Comparison of ENCODE assay signal across 17 cellular contexts in the genomic region with DNA sequence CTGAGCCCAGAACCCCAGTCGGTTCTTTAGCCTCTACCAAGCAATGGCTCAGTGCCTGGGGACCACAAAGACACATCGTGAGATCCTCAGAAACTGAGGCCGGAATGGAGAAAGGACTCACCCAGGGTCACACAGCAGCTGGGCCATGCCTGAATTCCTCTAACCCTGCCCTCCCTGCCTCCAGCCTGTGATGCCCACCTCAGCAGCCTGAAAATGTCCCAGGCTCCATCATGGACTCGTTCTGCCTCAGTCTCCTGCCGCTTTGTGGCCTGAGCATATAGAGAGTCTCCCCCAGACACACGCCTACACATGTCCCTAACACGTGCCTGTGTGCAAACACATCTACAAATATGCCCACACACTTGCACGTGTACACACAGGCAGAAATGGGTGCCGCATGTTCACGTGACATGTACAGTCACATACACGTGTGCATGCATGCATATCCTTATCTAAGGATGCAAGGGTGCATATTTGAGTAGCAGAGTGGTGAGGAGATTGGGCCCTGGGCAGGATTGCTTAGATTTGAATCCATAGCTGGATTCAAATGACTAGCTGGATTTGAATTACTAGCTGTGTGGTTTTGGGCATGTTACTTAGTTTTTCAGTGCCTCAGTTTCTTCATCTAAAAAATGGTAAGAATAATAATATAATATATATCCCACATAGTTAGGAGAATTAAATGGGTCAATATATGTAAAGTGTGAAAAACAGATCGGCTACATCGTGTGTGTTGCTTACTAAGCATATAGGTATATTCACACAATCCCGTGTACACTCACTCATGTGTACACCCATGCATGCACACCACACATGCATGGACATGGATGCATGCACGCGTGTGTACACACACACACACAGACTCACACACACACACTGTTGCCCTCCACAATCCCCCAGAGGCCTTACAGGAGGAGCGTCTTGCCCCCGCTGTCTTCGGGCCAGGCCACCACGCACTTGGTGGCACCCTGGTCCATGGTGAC. TPM values are rescaled to one million over a fixed set of nuclear protein-coding genes. Genes with fewer than 3 reads are reported as not detected.
DNase-seq lines count a peak whose midpoint lies in the region; ATAC-seq and TF ChIP-seq lines count a peak whose summit lies in the region.
"Had no signal": no experiment of that assay in that cellular context is flagged by ENCODE, and none has a peak within 500 bp of the region (broad histone marks: within the 10 kb centered on the region; RNA-seq: fewer than 3 reads in every experiment).

No MANE protein-coding gene starts in this region.

- peak overlapping the region; percentile 3 for H3K4me3 Mint-ChIP-seq in neural progenitor cell
- no peak overlapping the region for H3K4me3 Mint-ChIP-seq in stimulated activated effector memory CD8-positive, alpha-beta T cell treated with anti-CD3 and anti-CD28 coated beads, Interleukin-12 subunit alpha, Interleukin-12 subunit beta, amount 100 ng/mL, for 72 hours
- H3K4me3 Mint-ChIP-seq in endothelial cell (ENCODE audit: unreplicated experiment), result no peak overlapping the region
- H3K4me3 Mint-ChIP-seq: CD4-positive, CD25-positive, alpha-beta regulatory T cell; HFFc6 had no signal

- H3K9ac ChIP-seq in neural progenitor cell, result no peak overlapping the region
- H3K9ac ChIP-seq: KMS-11 had no signal

- H3K4me3 ChIP-seq in HEK293 (ENCODE audit: low read depth, low read length) (no peak overlapping the region), esophagus (ENCODE audit: low read depth in 1 of 2, low read length in 2 of 2) (peak overlapping the region; percentile 19 to 41), neural progenitor cell (no peak overlapping the region)
- H3K4me3 ChIP-seq: A549 had no signal

- H2AFZ ChIP-seq in neural progenitor cell (replicated peaks), result no peak overlapping the region

- no peaks in the 10 kb centered on the region for H3K36me3 Mint-ChIP-seq in neural progenitor cell
- no peaks in the 10 kb centered on the region for H3K36me3 Mint-ChIP-seq in stimulated activated effector memory CD8-positive, alpha-beta T cell treated with anti-CD3 and anti-CD28 coated beads, Interleukin-12 subunit alpha, Interleukin-12 subunit beta, amount 100 ng/mL, for 72 hours
- H3K36me3 Mint-ChIP-seq in endothelial cell (ENCODE audit: low read depth, unreplicated experiment), result no peaks in the 10 kb centered on the region
- H3K36me3 Mint-ChIP-seq: CD4-positive, CD25-positive, alpha-beta regulatory T cell had no signal

- TF ChIP-seq CTCF in HEK293 (tag by site-specific recombination; IDR thresholded peaks at IDR 0.05) (no peak), neural progenitor cell (IDR thresholded peaks at IDR 0.05) (no peak), endothelial cell (IDR thresholded peaks at IDR 0.05; ENCODE audit: unreplicated experiment) (no peak)

- no peaks in the 10 kb centered on the region for H3K27me3 ChIP-seq in esophagus (ENCODE audit: control insufficient read depth in 1 of 2, insufficient read depth in 2 of 2, low read length in 2 of 2)
- peaks cover 3% of the 10 kb centered on the region for H3K27me3 ChIP-seq in neural progenitor cell
- H3K27me3 ChIP-seq: BE2C had no signal

- ATAC-seq in stimulated activated effector memory CD8-positive, alpha-beta T cell treated with anti-CD3 and anti-CD28 coated beads, Interleukin-12 subunit alpha, Interleukin-12 subunit beta, amount 100 ng/mL, for 72 hours, result peak; percentile 5
- no peak for ATAC-seq in GM18868 (IDR thresholded peaks at IDR 0.05; ENCODE audit: unreplicated experiment)

- no peaks in the 10 kb centered on the region for H3K9me3 ChIP-seq in HEK293 (ENCODE audit: control insufficient read depth, insufficient read depth, low read depth, low read length)
- no peaks in the 10 kb centered on the region for H3K9me3 ChIP-seq in esophagus (ENCODE audit: control insufficient read depth in 2 of 2, insufficient read depth in 1 of 2, low read depth in 1 of 2, low read length in 1 of 2)
- H3K9me3 ChIP-seq in neural progenitor cell (ENCODE audit: low read depth), result no peaks in the 10 kb centered on the region
- H3K9me3 ChIP-seq: A549, BE2C had no signal

- POLR2A ChIA-PET in HEK293 (lab: Yijun Ruan, JAX), result interaction anchor here (1.1 kb wide), 1 partner anchor 24 kb away, joined by 3 read pairs; no protein-coding TSS in a partner anchor

- H3F3A ChIP-seq in neural progenitor cell (ENCODE audit: low read depth), result no peaks in the 10 kb centered on the region

- H3K9me3 Mint-ChIP-seq in neural progenitor cell (no peaks in the 10 kb centered on the region), endothelial cell (ENCODE audit: unreplicated experiment) (no peaks in the 10 kb centered on the region)
- no peaks in the 10 kb centered on the region for H3K9me3 Mint-ChIP-seq in stimulated activated effector memory CD8-positive, alpha-beta T cell treated with anti-CD3 and anti-CD28 coated beads, Interleukin-12 subunit alpha, Interleukin-12 subunit beta, amount 100 ng/mL, for 72 hours
- H3K9me3 Mint-ChIP-seq: CD4-positive, CD25-positive, alpha-beta regulatory T cell; HFFc6 had no signal

- H3K4me1 ChIP-seq in HEK293 (ENCODE audit: control insufficient read depth, insufficient read depth, low read length) (no peaks in the 10 kb centered on the region), esophagus (ENCODE audit: control insufficient read depth in 2 of 2, insufficient read depth in 2 of 2, low read length in 1 of 2) (peaks cover under 1 to 5% of the 10 kb centered on the region in 2 donors), neural progenitor cell (no peaks in the 10 kb centered on the region)
- H3K4me1 ChIP-seq: BE2C had no signal

- H3K27ac ChIP-seq in HEK293 (ENCODE audit: extremely low read depth, low read depth, low read length) (no peak overlapping the region), esophagus (ENCODE audit: low read depth in 2 of 2, low read length in 1 of 2) (peak overlapping the region; percentile 55 to 84), neural progenitor cell (no peak overlapping the region)
- H3K27ac ChIP-seq: KMS-11 had no signal

- H3K79me2 ChIP-seq in neural progenitor cell (ENCODE audit: low read depth), result no peaks in the 10 kb centered on the region

- H3K4me2 ChIP-seq in neural progenitor cell, result no peak overlapping the region
- H3K4me2 ChIP-seq: A549, KMS-11 had no signal

- H3K27ac Mint-ChIP-seq in neural progenitor cell, result no peak overlapping the region
- H3K27ac Mint-ChIP-seq in stimulated activated effector memory CD8-positive, alpha-beta T cell treated with anti-CD3 and anti-CD28 coated beads, Interleukin-12 subunit alpha, Interleukin-12 subunit beta, amount 100 ng/mL, for 72 hours, result no peak overlapping the region
- no peak overlapping the region for H3K27ac Mint-ChIP-seq in endothelial cell (ENCODE audit: unreplicated experiment)
- H3K27ac Mint-ChIP-seq: CD4-positive, CD25-positive, alpha-beta regulatory T cell; HFFc6 had no signal

- H3K27me3 Mint-ChIP-seq in neural progenitor cell (ENCODE audit: insufficient read depth, low read depth), result peaks cover 11% of the 10 kb centered on the region
- peaks cover 7% of the 10 kb centered on the region for H3K27me3 Mint-ChIP-seq in endothelial cell (ENCODE audit: unreplicated experiment)
- H3K27me3 Mint-ChIP-seq: CD4-positive, CD25-positive, alpha-beta regulatory T cell had no signal

- WGBS in esophagus, 2 donors, result 75 to 86% methylated on average over 20 of the region's 20 CpGs

- H3K36me3 ChIP-seq in HEK293 (ENCODE audit: control insufficient read depth in 2 of 2, insufficient read depth in 1 of 2, low read length in 2 of 2) (no peaks in the 10 kb centered on the region), esophagus (ENCODE audit: control insufficient read depth in 2 of 2, insufficient read depth in 2 of 2, low read length in 1 of 2) (no peaks in the 10 kb centered on the region), neural progenitor cell (no peaks in the 10 kb centered on the region)
- H3K36me3 ChIP-seq: BE2C had no signal

- H3K4me1 Mint-ChIP-seq in neural progenitor cell, result peaks cover 9% of the 10 kb centered on the region
- no peaks in the 10 kb centered on the region for H3K4me1 Mint-ChIP-seq in stimulated activated effector memory CD8-positive, alpha-beta T cell treated with anti-CD3 and anti-CD28 coated beads, Interleukin-12 subunit alpha, Interleukin-12 subunit beta, amount 100 ng/mL, for 72 hours
- H3K4me1 Mint-ChIP-seq in endothelial cell (ENCODE audit: unreplicated experiment), result peaks cover 3% of the 10 kb centered on the region

- CTCF ChIA-PET in HEK293 (lab: Yijun Ruan, JAX), result interaction anchor here (0.6 to 2.0 kb wide), 5 partner anchors 17 to 184 kb away, joined by 3 to 4 read pairs (median 3); no protein-coding TSS in a partner anchor

- DNase-seq in neural progenitor cell (ENCODE audit: low spot score) (no peak), putamen (ENCODE audit: low spot score) (no peak), amygdala (lab: John Stamatoyannopoulos, UW) (no peak), endothelial cell (ENCODE audit: low spot score) (no peak)
- no peak for DNase-seq in stimulated activated effector memory CD8-positive, alpha-beta T cell treated with anti-CD3 and anti-CD28 coated beads, Interleukin-12 subunit alpha, Interleukin-12 subunit beta, amount 100 ng/mL, for 72 hours (ENCODE audit: low spot score in 2 of 2)
- DNase-seq: BE2C; CD4-positive, CD25-positive, alpha-beta regulatory T cell; DMS79; HFFc6; NCI-H526 treated with DMSO at 0.1 percent for 48 hours; Right ventricle myocardium superior had no signal

- no peaks in the 10 kb centered on the region for H4K20me1 ChIP-seq in neural progenitor cell (ENCODE audit: low read depth)

TF ChIP-seq in HEK293, 187 proteins besides CTCF, POLR2A, EP300 and RAD21:
- TF ChIP-seq ZNF335 (tag by site-specific recombination; conservative IDR thresholded peaks at IDR 0.05) (no peak), ZBTB26 (tag by site-specific recombination; optimal IDR thresholded peaks at IDR 0.05) (peak; percentile 4)

RNA-seq across cellular contexts. Expression of gene TACR2, which starts 2.4 kb away (rescaled TPM):
- polyA plus RNA-seq in esophagus, result 1 to 10 TPM; 5.8 to 9.6 TPM
- total RNA-seq in neural progenitor cell (ENCODE audit: low replicate concordance) (not detected in 2 replicates), endothelial cell (ENCODE audit: unreplicated experiment) (not detected)
- total RNA-seq: CD4-positive, CD25-positive, alpha-beta regulatory T cell; H7; HFFc6 had no signal

RNA-seq across cellular contexts. Expression of gene TSPAN15, which starts 36.9 kb away (rescaled TPM):
- 10 to 100 TPM in 1 of 2 donors, 1 to 10 TPM in 1; 8.0 to 23.8 TPM for polyA plus RNA-seq in esophagus
- total RNA-seq in neural progenitor cell (ENCODE audit: low replicate concordance), result 6.8 and 8.7 TPM in 2 replicates
- 195 TPM for total RNA-seq in endothelial cell (ENCODE audit: unreplicated experiment)

Comparison
In these comparisons a context has a peak if more than half of its experiments do, and no peak if none do; other contexts are left out.
1. H3K27ac ChIP-seq: peak in esophagus (2 of 2); none in HEK293 (single experiment) and neural progenitor cell (single experiment).
2. H3K4me3 ChIP-seq: peak in esophagus (2 of 2); none in HEK293 (single experiment) and neural progenitor cell (single experiment).
3. RNA of gene TSPAN15, which starts 36.9 kb away (total RNA-seq): 195 TPM in endothelial cell (single experiment); 6.8 to 8.7 TPM in neural progenitor cell; every median in the first group is over 10 times any median in the second.